8 cellular contexts compared by ENCODE assay signal in the genomic region with DNA sequence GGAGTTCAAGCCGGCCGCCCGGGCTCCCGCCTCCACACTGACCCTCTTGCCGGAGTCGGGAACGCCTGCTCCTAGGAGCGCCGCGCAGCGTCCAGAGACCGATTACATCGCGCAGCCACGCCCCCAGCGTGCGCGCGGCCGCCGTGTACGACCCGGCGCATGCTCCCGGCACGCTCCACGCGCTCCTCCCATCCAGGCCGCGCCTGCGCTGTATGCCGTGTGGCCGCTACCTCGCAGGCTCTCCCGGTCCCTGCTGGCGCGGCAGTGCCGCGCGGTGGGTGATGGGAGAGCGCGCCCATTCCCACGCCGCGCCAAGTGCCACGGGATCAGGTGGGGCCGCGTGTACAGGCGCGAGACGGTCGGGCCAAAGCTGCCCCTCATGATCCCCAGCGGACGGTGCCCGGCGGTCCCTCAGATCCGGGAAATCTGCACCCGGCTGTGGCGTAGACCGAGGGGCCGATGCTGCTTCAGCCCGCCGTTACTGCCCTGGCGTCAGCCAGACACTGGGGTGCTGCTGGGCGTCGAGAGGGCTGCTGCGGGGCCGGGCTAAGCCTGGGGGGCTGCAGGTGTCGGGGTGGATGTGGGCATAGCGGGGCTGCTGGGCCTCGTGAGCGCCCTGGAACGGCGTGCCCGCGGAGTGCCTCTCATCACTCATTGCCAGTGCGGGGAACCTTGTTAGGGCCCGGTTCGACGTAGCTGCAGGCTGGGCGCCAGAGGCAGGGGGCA. TPM values are rescaled to one million over a fixed set of nuclear protein-coding genes. Genes with fewer than 3 reads are reported as not detected.
A peak's percentile ranks its signal among the peaks of the same experiment; 100 is the strongest.
DNase-seq lines count a peak whose midpoint lies in the region; ATAC-seq and TF ChIP-seq lines count a peak whose summit lies in the region.

A gene with protein sequence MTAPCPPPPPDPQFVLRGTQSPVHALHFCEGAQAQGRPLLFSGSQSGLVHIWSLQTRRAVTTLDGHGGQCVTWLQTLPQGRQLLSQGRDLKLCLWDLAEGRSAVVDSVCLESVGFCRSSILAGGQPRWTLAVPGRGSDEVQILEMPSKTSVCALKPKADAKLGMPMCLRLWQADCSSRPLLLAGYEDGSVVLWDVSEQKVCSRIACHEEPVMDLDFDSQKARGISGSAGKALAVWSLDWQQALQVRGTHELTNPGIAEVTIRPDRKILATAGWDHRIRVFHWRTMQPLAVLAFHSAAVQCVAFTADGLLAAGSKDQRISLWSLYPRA (minus strand): TSS at position 97 of the 726 bp plus-strand sequence. CDS start 33,519 bp downstream, outside the sequence.
A gene with protein sequence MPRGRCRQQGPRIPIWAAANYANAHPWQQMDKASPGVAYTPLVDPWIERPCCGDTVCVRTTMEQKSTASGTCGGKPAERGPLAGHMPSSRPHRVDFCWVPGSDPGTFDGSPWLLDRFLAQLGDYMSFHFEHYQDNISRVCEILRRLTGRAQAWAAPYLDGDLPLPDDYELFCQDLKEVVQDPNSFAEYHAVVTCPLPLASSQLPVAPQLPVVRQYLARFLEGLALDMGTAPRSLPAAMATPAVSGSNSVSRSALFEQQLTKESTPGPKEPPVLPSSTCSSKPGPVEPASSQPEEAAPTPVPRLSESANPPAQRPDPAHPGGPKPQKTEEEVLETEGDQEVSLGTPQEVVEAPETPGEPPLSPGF (minus strand): TSS at position 97 of the 726 bp plus-strand sequence. CDS start 2,613 bp downstream, outside the sequence.

- peak; percentile 91 for ATAC-seq in GM18498 (IDR thresholded peaks at IDR 0.05; ENCODE audit: unreplicated experiment)
- ATAC-seq in HG02885 (IDR thresholded peaks at IDR 0.05; ENCODE audit: poor library complexity, unreplicated experiment) = peak; percentile 88
- ATAC-seq in left ventricle myocardium superior = peak; percentile 99

- DNase-seq in NCI-H1694 (lab: John Stamatoyannopoulos, UW) (peak; percentile 74), amygdala (lab: John Stamatoyannopoulos, UW) (peak; percentile 61 to 97 (median 90)), left ventricle myocardium superior (peak; percentile 100), prostate gland (ENCODE audit: low spot score) (peak; percentile 96)

- H3K4me3 ChIP-seq in prostate gland (peak within 1 kb of the TSS; percentile 57 to 89), urinary bladder (ENCODE audit: low read depth, low read length) (peak within 1 kb of the TSS; percentile 71)

- H3K27ac ChIP-seq in prostate gland (peak within 1 kb of the TSS; percentile 91 to 92), urinary bladder (ENCODE audit: low read depth) (peak within 1 kb of the TSS; percentile 88)

- H3K9me3 ChIP-seq in prostate gland = no peaks in the 10 kb centered on the region

- intact Hi-C loops in T-helper 1 cell treated with Interleukin-12 subunit alpha and Interleukin-12 subunit beta and Interleukin-4 antibody, amounts not matched to agents 30 ng/mL and 1 ng/mL, for 36 hours (cut with micrococcal nuclease) = loop anchor here (1.0 to 10.0 kb wide), 8 partner anchors 36 to 710 kb away; a partner anchor contains a TSS
- intact Hi-C loops in left ventricle myocardium superior (cut with micrococcal nuclease) (no loop called here), prostate gland (cut with DNase I) (no loop called here)

- under 1% methylated on average over 33 of the region's 81 CpGs for WGBS in prostate gland
- WGBS in urinary bladder = under 1% methylated on average over 81 of the region's 81 CpGs

- H3K27me3 ChIP-seq in prostate gland (replicated peaks; ENCODE audit: insufficient read depth) = no peaks in the 10 kb centered on the region

- peak; percentile 98 for TF ChIP-seq POLR2A in prostate gland (IDR thresholded peaks at IDR 0.05)

- peaks cover 0 to 17% of the 10 kb centered on the region in 2 donors for H3K36me3 ChIP-seq in prostate gland
- peaks cover 3% of the 10 kb centered on the region for H3K36me3 ChIP-seq in urinary bladder (ENCODE audit: insufficient read depth)

- H3K4me1 ChIP-seq in prostate gland (replicated peaks) (peaks cover 31% of the 10 kb centered on the region), urinary bladder (ENCODE audit: insufficient read depth) (peaks cover 5% of the 10 kb centered on the region)

- TF ChIP-seq CTCF in prostate gland (IDR thresholded peaks at IDR 0.05) = peak in 2 of 4 experiments; percentile 10 to 51

RNA-seq across cellular contexts. Expression of the first gene that starts in this region (rescaled TPM):
- 9.9 and 10.5 TPM in 2 replicates for total RNA-seq in T-helper 1 cell treated with Interleukin-12 subunit alpha and Interleukin-12 subunit beta and Interleukin-4 antibody, amounts not matched to agents 30 ng/mL and 1 ng/mL, for 36 hours
- total RNA-seq in left ventricle myocardium superior (3.4 TPM), prostate gland (10 to 100 TPM in 1 of 2 donors, 1 to 10 TPM in 1; 5.6 to 12.0 TPM), urinary bladder (3.4 TPM)
- 8.5 TPM for polyA plus RNA-seq in urinary bladder

RNA-seq across cellular contexts. Expression of the second gene that starts in this region (rescaled TPM):
- total RNA-seq in T-helper 1 cell treated with Interleukin-12 subunit alpha and Interleukin-12 subunit beta and Interleukin-4 antibody, amounts not matched to agents 30 ng/mL and 1 ng/mL, for 36 hours = 14.8 and 16.7 TPM in 2 replicates
- total RNA-seq in left ventricle myocardium superior (8.0 TPM), prostate gland (10 to 100 TPM; 15.7 to 41.9 TPM), urinary bladder (10.3 TPM)
- 6.9 TPM for polyA plus RNA-seq in urinary bladder

Comparison
In these comparisons a context has a peak if more than half of its experiments do, and no peak if none do; other contexts are left out.
1. Peak in every context shown above with its lines: DNase-seq, ATAC-seq, H3K4me3 ChIP-seq and H3K27ac ChIP-seq.